In genomic region chr6:87054143-87054833, GRCh38 we compare ENCODE assay signal across 18 cellular contexts. TPM values are rescaled to one million over a fixed set of nuclear protein-coding genes. Genes with fewer than 3 reads are reported as not detected.
"Had no signal": no experiment of that assay in that cellular context is flagged by ENCODE, and none has a peak within 500 bp of the region (broad histone marks: within the 10 kb centered on the region; RNA-seq: fewer than 3 reads in every experiment).

No MANE protein-coding gene starts in this region.

- H3K36me3 Mint-ChIP-seq: activated CD4-positive, alpha-beta memory T cell treated with anti-CD3 and anti-CD28 coated beads for 36 hours; neural progenitor cell had no signal

- H3K79me2 ChIP-seq: hepatocyte, parathyroid adenoma had no signal

- H3K36me3 ChIP-seq: neural progenitor cell, thyroid gland had no signal

- H3K4me1 ChIP-seq: neural progenitor cell, parathyroid adenoma, thyroid gland had no signal

- H3K4me2 ChIP-seq: hepatocyte, neural progenitor cell had no signal

- DNase-seq: activated CD4-positive, alpha-beta memory T cell treated with anti-CD3 and anti-CD28 coated beads for 36 hours; activated CD4-positive, alpha-beta T cell treated with anti-CD3 and anti-CD28 coated beads for 1 hour; activated naive CD4-positive, alpha-beta T cell treated with anti-CD3 and anti-CD28 coated beads, Interleukin-2, amount 50 U/mL, for 16 hours; activated T-cell treated with anti-CD3 and anti-CD28 coated beads, Interleukin-2, amount 50 U/mL, for 24 hours; endodermal cell; stimulated activated CD4-positive, alpha-beta T cell treated with anti-CD3 and anti-CD28 coated beads, Interleukin-12 subunit alpha, Interleukin-12 subunit beta, amount 100 ng/mL, for 4 hours; stimulated activated CD4-positive, alpha-beta T cell treated with anti-CD3 and anti-CD28 coated beads, Interleukin-2, amount 100 ng/mL, for 24 hours; thyroid gland had no signal

- H3K4me3 ChIP-seq: hepatocyte, neural progenitor cell, thyroid gland had no signal

- H3K27ac Mint-ChIP-seq: activated CD4-positive, alpha-beta memory T cell treated with anti-CD3 and anti-CD28 coated beads for 36 hours; activated T-cell treated with anti-CD3 and anti-CD28 coated beads, Interleukin-2, amount 50 U/mL, for 24 hours; endodermal cell; neural progenitor cell had no signal

- H3K9me3 ChIP-seq: thyroid gland had no signal

- H3K9me3 Mint-ChIP-seq: activated CD4-positive, alpha-beta memory T cell treated with anti-CD3 and anti-CD28 coated beads for 36 hours; activated T-cell treated with anti-CD3 and anti-CD28 coated beads, Interleukin-2, amount 50 U/mL, for 24 hours; neural progenitor cell had no signal

- H3K4me3 Mint-ChIP-seq: activated CD4-positive, alpha-beta memory T cell treated with anti-CD3 and anti-CD28 coated beads for 36 hours; activated T-cell treated with anti-CD3 and anti-CD28 coated beads, Interleukin-2, amount 50 U/mL, for 24 hours; endodermal cell; neural progenitor cell had no signal

- FAIRE-seq: astrocyte, keratinocyte, urothelium cell line had no signal

- ATAC-seq: left lobe of liver had no signal

- H3K27me3 ChIP-seq: hepatocyte, neural progenitor cell, thyroid gland had no signal

- H2AFZ ChIP-seq: hepatocyte, neural progenitor cell, parathyroid adenoma had no signal

- H3K27ac ChIP-seq: hepatocyte, neural progenitor cell, parathyroid adenoma, thyroid gland had no signal

- H3K4me1 Mint-ChIP-seq: endodermal cell had no signal

RNA-seq across cellular contexts. Expression of gene CGA, which starts 40.6 kb away (rescaled TPM):
- total RNA-seq: activated CD4-positive, alpha-beta memory T cell treated with anti-CD3 and anti-CD28 coated beads for 36 hours; dermis microvascular lymphatic vessel endothelial cell; endodermal cell; lung microvascular endothelial cell; renal cortical epithelial cell; thyroid gland had no signal
